1 cellular context compared by ENCODE assay signal in the genomic region with DNA sequence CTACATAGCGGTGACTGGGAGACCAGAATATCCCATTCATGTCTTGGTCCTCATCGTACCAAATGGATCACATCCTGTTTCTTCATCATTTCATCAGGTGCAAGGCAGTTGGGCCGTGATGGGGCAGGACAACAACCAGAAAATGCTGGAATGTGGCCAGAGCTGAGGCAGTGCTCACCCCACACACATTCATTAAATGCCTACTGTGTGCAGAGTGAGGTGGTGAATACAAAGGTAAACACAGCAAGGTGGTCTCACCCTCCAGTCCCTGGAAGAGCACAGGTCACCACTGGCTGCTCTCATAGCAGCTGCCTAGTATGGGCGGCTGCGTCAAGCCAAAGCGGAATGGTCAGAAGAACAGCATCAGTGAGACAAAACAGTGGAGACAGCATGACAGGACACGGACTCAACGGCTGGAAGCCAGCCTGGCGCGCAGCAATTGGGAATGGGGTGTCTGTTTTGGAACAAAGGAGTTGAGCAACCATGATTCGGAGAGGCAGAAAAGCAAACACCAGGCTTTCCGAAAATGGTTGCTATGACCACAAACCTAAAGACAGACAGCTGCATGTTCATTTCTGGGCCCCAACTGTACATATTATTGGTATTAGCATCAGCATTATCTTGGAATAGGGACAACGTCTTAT.
TF ChIP-seq lines count a peak whose summit lies in the region.

No MANE protein-coding gene starts in this region.

TF ChIP-seq in GM23338, 12 proteins besides CTCF, POLR2A, EP300 and RAD21:
- TF ChIP-seq, protein P1, sequence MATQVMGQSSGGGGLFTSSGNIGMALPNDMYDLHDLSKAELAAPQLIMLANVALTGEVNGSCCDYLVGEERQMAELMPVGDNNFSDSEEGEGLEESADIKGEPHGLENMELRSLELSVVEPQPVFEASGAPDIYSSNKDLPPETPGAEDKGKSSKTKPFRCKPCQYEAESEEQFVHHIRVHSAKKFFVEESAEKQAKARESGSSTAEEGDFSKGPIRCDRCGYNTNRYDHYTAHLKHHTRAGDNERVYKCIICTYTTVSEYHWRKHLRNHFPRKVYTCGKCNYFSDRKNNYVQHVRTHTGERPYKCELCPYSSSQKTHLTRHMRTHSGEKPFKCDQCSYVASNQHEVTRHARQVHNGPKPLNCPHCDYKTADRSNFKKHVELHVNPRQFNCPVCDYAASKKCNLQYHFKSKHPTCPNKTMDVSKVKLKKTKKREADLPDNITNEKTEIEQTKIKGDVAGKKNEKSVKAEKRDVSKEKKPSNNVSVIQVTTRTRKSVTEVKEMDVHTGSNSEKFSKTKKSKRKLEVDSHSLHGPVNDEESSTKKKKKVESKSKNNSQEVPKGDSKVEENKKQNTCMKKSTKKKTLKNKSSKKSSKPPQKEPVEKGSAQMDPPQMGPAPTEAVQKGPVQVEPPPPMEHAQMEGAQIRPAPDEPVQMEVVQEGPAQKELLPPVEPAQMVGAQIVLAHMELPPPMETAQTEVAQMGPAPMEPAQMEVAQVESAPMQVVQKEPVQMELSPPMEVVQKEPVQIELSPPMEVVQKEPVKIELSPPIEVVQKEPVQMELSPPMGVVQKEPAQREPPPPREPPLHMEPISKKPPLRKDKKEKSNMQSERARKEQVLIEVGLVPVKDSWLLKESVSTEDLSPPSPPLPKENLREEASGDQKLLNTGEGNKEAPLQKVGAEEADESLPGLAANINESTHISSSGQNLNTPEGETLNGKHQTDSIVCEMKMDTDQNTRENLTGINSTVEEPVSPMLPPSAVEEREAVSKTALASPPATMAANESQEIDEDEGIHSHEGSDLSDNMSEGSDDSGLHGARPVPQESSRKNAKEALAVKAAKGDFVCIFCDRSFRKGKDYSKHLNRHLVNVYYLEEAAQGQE (IDR thresholded peaks at IDR 0.05; ENCODE audit: unreplicated experiment) = no peak
- TF ChIP-seq EZH2phosphoT487 (IDR thresholded peaks at IDR 0.05; ENCODE audit: unreplicated experiment) = no peak
